13 cellular contexts compared by ENCODE assay signal in the genomic region with DNA sequence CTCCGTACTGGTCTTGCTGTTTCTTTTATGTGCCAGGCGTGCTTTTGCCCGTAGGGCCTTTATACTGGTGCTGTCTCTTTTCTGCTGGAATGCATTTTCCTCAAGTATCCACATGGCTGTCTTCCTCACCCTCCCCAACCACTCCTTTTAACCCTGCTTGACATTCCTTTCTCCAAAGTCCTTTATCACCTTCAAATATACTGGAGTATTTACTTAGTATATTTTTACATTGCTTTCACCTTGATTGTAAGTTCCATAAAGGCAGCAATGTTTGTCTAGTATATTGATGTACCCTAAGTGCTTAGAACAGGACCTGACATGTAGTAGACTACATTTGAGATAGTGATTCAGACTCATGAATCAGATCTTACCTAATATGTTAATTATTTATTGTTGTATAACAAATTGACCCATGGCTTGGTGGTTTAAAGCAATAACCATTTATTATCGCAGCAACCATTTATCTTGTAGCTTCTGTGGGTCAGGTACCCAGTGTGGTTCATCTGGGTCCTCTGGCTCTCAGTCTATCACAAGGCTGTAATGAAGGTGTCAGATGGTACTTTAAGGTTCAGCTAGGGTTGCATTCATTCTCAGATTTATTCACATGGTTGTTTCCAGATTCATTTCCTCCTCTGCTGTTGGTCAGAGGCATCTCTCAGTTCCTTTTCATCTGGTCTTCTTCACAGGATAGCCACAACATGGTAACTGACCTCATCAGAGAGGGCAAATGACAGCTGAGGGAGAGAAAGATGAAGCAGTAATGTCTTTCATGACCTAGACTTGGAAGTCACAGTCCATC. TPM values are rescaled to one million over a fixed set of nuclear protein-coding genes. Genes with fewer than 3 reads are reported as not detected.
DNase-seq lines count a peak whose midpoint lies in the region; ATAC-seq and TF ChIP-seq lines count a peak whose summit lies in the region.
"Had no signal": no experiment of that assay in that cellular context is flagged by ENCODE, and none has a peak within 500 bp of the region (broad histone marks: within the 10 kb centered on the region; RNA-seq: fewer than 3 reads in every experiment).

No MANE protein-coding gene starts in this region.

- no peak overlapping the region for H2AFZ ChIP-seq in OCI-LY3 (ENCODE audit: low read depth, low read length)

- no peaks in the 10 kb centered on the region for H3K4me1 Mint-ChIP-seq in WTC11

- peaks cover 18% of the 10 kb centered on the region for H3K4me1 ChIP-seq in OCI-LY3 (ENCODE audit: low read length)
- H3K4me1 ChIP-seq in stomach = peaks cover 0 to 9% (median 4%) of the 10 kb centered on the region in 4 donors
- no peaks in the 10 kb centered on the region for H3K4me1 ChIP-seq in left ventricle myocardium inferior
- H3K4me1 ChIP-seq: ascending aorta, BE2C had no signal

- no peak overlapping the region for H3K4me3 Mint-ChIP-seq in WTC11

- 0 out of 2 replicates have a peak, but pooled peaks cover 6% of the 10 kb centered on the region for H3K79me2 ChIP-seq in OCI-LY3 (ENCODE audit: low read length)

- no peak for TF ChIP-seq EP300 in stomach (IDR thresholded peaks at IDR 0.05)

- CTCF ChIA-PET in WTC11 (lab: Charles Lee) = interaction anchor here (0.6 to 2.0 kb wide), 4 partner anchors 36 to 172 kb away, joined by 3 to 31 read pairs (median 7); no protein-coding TSS in a partner anchor

- no peaks in the 10 kb centered on the region for H3K9me3 Mint-ChIP-seq in WTC11

- H3K27ac ChIP-seq in OCI-LY3 (ENCODE audit: low read length) = no peak overlapping the region
- no peak overlapping the region for H3K27ac ChIP-seq in stomach
- no peak overlapping the region for H3K27ac ChIP-seq in left ventricle myocardium inferior (replicated peaks)
- H3K27ac ChIP-seq: ascending aorta, neutrophil, VCaP had no signal

- TF ChIP-seq CTCF in OCI-LY3 (IDR thresholded peaks at IDR 0.05; ENCODE audit: low read depth, low read length) = no peak
- no peak for TF ChIP-seq CTCF in WTC11 (IDR thresholded peaks at IDR 0.05)
- TF ChIP-seq CTCF in stomach (IDR thresholded peaks at IDR 0.05) = no peak
- no peak for TF ChIP-seq CTCF in left ventricle myocardium inferior (IDR thresholded peaks at IDR 0.05; ENCODE audit: borderline replicate concordance)

- ATAC-seq in GM19372 (IDR thresholded peaks at IDR 0.05; ENCODE audit: low read depth, unreplicated experiment) = peak; percentile 73
- ATAC-seq in HG02981 (IDR thresholded peaks at IDR 0.05; ENCODE audit: unreplicated experiment) = peak; percentile 85
- ATAC-seq in WTC11 = no peak

- peaks cover 4% of the 10 kb centered on the region for H3K36me3 ChIP-seq in OCI-LY3 (replicated peaks; ENCODE audit: low read depth, low read length)
- peaks cover 11 to 44% (median 39%) of the 10 kb centered on the region in 4 donors for H3K36me3 ChIP-seq in stomach
- H3K36me3 ChIP-seq in left ventricle myocardium inferior = peaks cover 27% of the 10 kb centered on the region
- H3K36me3 ChIP-seq: neutrophil had no signal

- H3K4me3 ChIP-seq in OCI-LY3 (ENCODE audit: low read length) = no peak overlapping the region
- no peak overlapping the region for H3K4me3 ChIP-seq in stomach
- no peak overlapping the region for H3K4me3 ChIP-seq in left ventricle myocardium inferior
- H3K4me3 ChIP-seq: ascending aorta had no signal

- WGBS in stomach, 5 donors = 67 to 83% (median 74%) methylated on average over 4 of the region's 4 CpGs

- no peaks in the 10 kb centered on the region for H3K27me3 Mint-ChIP-seq in WTC11 (ENCODE audit: low read depth)

- H4K20me1 ChIP-seq in OCI-LY3 (ENCODE audit: insufficient read depth, low read length) = no peaks in the 10 kb centered on the region

- intact Hi-C loops in stomach (cut with DNase I; ENCODE audit: low total_unique reads) = no loop called here
- intact Hi-C loops in left ventricle myocardium inferior (cut with micrococcal nuclease) = loop anchor here (5.0 kb wide), 1 partner anchor 1168 kb away; no protein-coding TSS in a partner anchor

- peaks cover 12% of the 10 kb centered on the region for H3K36me3 Mint-ChIP-seq in WTC11

- POLR2A ChIA-PET in WTC11 (lab: Charles Lee) = no interaction called here

- no peak overlapping the region for H3K27ac Mint-ChIP-seq in WTC11

- H3K4me2 ChIP-seq in OCI-LY3 (ENCODE audit: low read length) = peak overlapping the region; percentile 6; the same call in 1 of the 2 replicates

- TF ChIP-seq POLR2A in stomach (IDR thresholded peaks at IDR 0.05) = no peak

- H3K9me3 ChIP-seq in OCI-LY3 (ENCODE audit: insufficient read depth, low read length) = no peaks in the 10 kb centered on the region
- no peaks in the 10 kb centered on the region for H3K9me3 ChIP-seq in stomach
- no peaks in the 10 kb centered on the region for H3K9me3 ChIP-seq in left ventricle myocardium inferior (replicated peaks)
- H3K9me3 ChIP-seq: ascending aorta, BE2C, neutrophil had no signal

- DNase-seq in DMS153 (lab: John Stamatoyannopoulos, UW) (peak; percentile 62), WTC11 (ENCODE audit: low spot score) (no peak), stomach (no peak), NCI-H2171 (lab: John Stamatoyannopoulos, UW) (no peak), left ventricle myocardium inferior (no peak)
- DNase-seq: BE2C, NCI-H226 had no signal

- no peaks in the 10 kb centered on the region for H3K27me3 ChIP-seq in OCI-LY3 (ENCODE audit: low read depth, low read length)
- no peaks in the 10 kb centered on the region for H3K27me3 ChIP-seq in stomach
- no peaks in the 10 kb centered on the region for H3K27me3 ChIP-seq in left ventricle myocardium inferior (ENCODE audit: low read depth)
- H3K27me3 ChIP-seq: ascending aorta, BE2C, neutrophil had no signal

- H3K9ac ChIP-seq in OCI-LY3 (ENCODE audit: low read length) = no peak overlapping the region

TF ChIP-seq in WTC11, 78 proteins besides CTCF, POLR2A, EP300 and RAD21:
- no peak for TF ChIP-seq ZBTB21 (CRISPR knock-in tag; IDR thresholded peaks at IDR 0.05; ENCODE audit: borderline replicate concordance)
- TF ChIP-seq RORB (CRISPR knock-in tag; IDR thresholded peaks at IDR 0.05) = no peak
- no peak for TF ChIP-seq SP1 (CRISPR knock-in tag; conservative IDR thresholded peaks at IDR 0.05)
- no peak for TF ChIP-seq CBFB (CRISPR knock-in tag; IDR thresholded peaks at IDR 0.05; ENCODE audit: low read depth)
- TF ChIP-seq, protein P1, sequence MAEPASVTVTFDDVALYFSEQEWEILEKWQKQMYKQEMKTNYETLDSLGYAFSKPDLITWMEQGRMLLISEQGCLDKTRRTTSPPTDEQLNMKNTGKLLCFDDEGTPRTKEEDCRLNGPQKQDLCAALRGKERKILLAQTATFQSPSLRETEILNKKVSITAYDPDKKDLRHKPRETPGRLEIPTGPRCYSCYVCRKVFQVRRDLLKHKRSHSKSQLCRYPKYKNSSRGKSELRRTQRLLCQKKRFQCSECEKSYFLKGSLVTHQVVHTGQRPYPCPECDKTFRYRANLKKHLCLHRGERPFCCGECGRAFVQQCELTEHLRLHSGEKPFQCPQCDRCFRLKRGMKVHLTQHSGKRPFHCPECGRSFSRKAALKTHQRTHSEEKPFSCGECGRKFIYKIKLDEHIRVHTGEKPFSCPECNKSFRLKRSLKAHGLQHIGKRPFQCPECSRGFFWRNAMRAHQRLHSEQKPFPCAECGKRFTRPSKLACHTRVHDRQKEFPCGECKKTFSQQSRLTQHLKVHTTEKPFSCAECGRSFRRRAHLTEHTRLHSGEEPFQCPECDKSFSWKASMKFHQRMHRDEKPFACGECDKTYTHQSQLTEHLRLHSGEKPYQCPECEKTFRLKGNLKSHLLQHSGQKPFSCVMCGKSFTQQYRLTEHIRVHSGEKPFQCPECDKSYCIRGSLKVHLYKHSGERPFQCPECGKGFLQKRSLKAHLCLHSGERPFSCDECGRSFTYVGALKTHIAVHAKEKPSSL (CRISPR knock-in tag; conservative IDR thresholded peaks at IDR 0.05) = no peak
- no peak for TF ChIP-seq MYBL2 (CRISPR knock-in tag; IDR thresholded peaks at IDR 0.05)
- no peak for TF ChIP-seq EMX1 (CRISPR knock-in tag; IDR thresholded peaks at IDR 0.05)
- no peak for TF ChIP-seq FOXP1 (CRISPR knock-in tag; IDR thresholded peaks at IDR 0.05; ENCODE audit: borderline replicate concordance)
- TF ChIP-seq, protein P2, sequence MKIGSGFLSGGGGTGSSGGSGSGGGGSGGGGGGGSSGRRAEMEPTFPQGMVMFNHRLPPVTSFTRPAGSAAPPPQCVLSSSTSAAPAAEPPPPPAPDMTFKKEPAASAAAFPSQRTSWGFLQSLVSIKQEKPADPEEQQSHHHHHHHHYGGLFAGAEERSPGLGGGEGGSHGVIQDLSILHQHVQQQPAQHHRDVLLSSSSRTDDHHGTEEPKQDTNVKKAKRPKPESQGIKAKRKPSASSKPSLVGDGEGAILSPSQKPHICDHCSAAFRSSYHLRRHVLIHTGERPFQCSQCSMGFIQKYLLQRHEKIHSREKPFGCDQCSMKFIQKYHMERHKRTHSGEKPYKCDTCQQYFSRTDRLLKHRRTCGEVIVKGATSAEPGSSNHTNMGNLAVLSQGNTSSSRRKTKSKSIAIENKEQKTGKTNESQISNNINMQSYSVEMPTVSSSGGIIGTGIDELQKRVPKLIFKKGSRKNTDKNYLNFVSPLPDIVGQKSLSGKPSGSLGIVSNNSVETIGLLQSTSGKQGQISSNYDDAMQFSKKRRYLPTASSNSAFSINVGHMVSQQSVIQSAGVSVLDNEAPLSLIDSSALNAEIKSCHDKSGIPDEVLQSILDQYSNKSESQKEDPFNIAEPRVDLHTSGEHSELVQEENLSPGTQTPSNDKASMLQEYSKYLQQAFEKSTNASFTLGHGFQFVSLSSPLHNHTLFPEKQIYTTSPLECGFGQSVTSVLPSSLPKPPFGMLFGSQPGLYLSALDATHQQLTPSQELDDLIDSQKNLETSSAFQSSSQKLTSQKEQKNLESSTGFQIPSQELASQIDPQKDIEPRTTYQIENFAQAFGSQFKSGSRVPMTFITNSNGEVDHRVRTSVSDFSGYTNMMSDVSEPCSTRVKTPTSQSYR (CRISPR knock-in tag; IDR thresholded peaks at IDR 0.05) = no peak
- TF ChIP-seq OVOL2 (CRISPR knock-in tag; IDR thresholded peaks at IDR 0.05; ENCODE audit: borderline replicate concordance) = no peak
- TF ChIP-seq NR2C2 (CRISPR knock-in tag; IDR thresholded peaks at IDR 0.05) = no peak
- no peak for TF ChIP-seq ZNF423 (CRISPR knock-in tag; IDR thresholded peaks at IDR 0.05)
- TF ChIP-seq MXD4 (CRISPR knock-in tag; IDR thresholded peaks at IDR 0.05; ENCODE audit: borderline replicate concordance) = no peak
- TF ChIP-seq TP53 (CRISPR knock-in tag; IDR thresholded peaks at IDR 0.05) = no peak
- no peak for TF ChIP-seq ZNF219 (CRISPR knock-in tag; IDR thresholded peaks at IDR 0.05; ENCODE audit: borderline replicate concordance)

RNA-seq across cellular contexts. Expression of a gene that starts 34.2 kb away (rescaled TPM):
- total RNA-seq in WTC11 (2021) (48.7 to 56.8 TPM (median 48.9 TPM) in 3 replicates), stomach (10 to 100 TPM; 11.6 to 22.6 (median 16.5) TPM), left ventricle myocardium inferior (11.7 TPM)
- polyA plus RNA-seq in stomach = 10 to 100 TPM; 13.4 to 20.8 (median 18.8) TPM
